In the genomic region with DNA sequence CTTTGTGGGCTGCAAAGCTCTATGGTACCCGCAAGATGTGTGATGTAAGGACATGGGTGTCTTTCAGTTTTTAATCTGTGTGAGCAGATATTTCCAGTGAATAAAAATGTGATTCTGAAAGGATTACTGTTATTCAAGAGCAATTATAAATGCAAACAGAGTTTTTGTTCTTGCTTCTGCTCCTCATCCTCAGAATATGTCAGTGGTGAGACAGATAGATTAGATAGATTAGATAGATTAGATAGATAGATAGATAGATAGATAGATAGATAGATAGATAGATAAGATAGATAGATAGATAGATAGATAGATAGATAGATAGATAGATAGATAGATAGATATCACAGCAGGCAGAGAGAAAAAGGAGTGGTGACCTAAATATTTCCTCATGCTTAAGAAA, we compare ENCODE assay signal across 1 cellular context.
TF ChIP-seq lines count a peak whose summit lies in the region.

No MANE protein-coding gene starts in this region.

TF ChIP-seq in K562, 482 proteins besides CTCF, POLR2A, EP300 and RAD21 (continued from another document):
- TF ChIP-seq, protein P1, sequence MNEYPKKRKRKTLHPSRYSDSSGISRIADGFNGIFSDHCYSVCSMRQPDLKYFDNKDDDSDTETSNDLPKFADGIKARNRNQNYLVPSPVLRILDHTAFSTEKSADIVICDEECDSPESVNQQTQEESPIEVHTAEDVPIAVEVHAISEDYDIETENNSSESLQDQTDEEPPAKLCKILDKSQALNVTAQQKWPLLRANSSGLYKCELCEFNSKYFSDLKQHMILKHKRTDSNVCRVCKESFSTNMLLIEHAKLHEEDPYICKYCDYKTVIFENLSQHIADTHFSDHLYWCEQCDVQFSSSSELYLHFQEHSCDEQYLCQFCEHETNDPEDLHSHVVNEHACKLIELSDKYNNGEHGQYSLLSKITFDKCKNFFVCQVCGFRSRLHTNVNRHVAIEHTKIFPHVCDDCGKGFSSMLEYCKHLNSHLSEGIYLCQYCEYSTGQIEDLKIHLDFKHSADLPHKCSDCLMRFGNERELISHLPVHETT (CRISPR knock-in tag; conservative IDR thresholded peaks at IDR 0.05 in 1 of 2, IDR thresholded peaks at IDR 0.05 in 1 of 2): no peak
- TF ChIP-seq GATAD2B (IDR thresholded peaks at IDR 0.05; ENCODE audit: borderline replicate concordance): peak; percentile 83; the same call in 1 of the 2 replicates
- 0 out of 2 replicates have a peak, but pooled peaks have one; percentile 68 for TF ChIP-seq ZFPM2 (CRISPR knock-in tag; IDR thresholded peaks at IDR 0.05)
- TF ChIP-seq, protein P2, sequence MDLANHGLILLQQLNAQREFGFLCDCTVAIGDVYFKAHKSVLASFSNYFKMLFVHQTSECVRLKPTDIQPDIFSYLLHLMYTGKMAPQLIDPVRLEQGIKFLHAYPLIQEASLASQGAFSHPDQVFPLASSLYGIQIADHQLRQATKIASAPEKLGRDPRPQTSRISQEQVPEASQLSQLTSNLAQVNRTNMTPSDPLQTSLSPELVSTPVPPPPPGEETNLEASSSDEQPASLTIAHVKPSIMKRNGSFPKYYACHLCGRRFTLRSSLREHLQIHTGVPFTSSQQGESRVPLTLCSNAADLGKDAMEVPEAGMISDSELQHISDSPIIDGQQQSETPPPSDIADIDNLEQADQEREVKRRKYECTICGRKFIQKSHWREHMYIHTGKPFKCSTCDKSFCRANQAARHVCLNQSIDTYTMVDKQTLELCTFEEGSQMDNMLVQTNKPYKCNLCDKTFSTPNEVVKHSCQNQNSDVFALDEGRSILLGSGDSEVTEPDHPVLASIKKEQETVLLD (IDR thresholded peaks at IDR 0.05): peak; percentile 81
- TF ChIP-seq DACH1 (IDR thresholded peaks at IDR 0.05; ENCODE audit: partially characterized antibody): peak; percentile 97
- TF ChIP-seq MCM7 (IDR thresholded peaks at IDR 0.05): 0 out of 4 replicates have a peak, but pooled peaks of 1 of the 2 experiments have one; percentile 43
- TF ChIP-seq ZNF324 (CRISPR knock-in tag; IDR thresholded peaks at IDR 0.05): no peak
TF ChIP-seq in K562: peak in this region for 7.
